In genomic region chr15:74264081-74264501, GRCh38 we compare ENCODE assay signal across 1 cellular context.
TF ChIP-seq lines count a peak whose summit lies in the region.

No MANE protein-coding gene starts in this region.

TF ChIP-seq in SK-N-SH treated with all-trans-retinoic acid at 6 μM for 48 hours, 23 proteins besides CTCF, POLR2A, EP300 and RAD21 (continued from another document):
- TF ChIP-seq PATZ1 (CRISPR knock-in tag; IDR thresholded peaks at IDR 0.05; ENCODE audit: borderline replicate concordance) = no peak
TF ChIP-seq in SK-N-SH treated with all-trans-retinoic acid at 6 μM for 48 hours: peak in this region for 0.
